In genomic region chr2:130910931-130911330, GRCh38 we compare ENCODE assay signal across 14 cellular contexts.
DNase-seq lines count a peak whose midpoint lies in the region; TF ChIP-seq lines count a peak whose summit lies in the region.
"Had no signal": no experiment of that assay in that cellular context is flagged by ENCODE, and none has a peak within 500 bp of the region (broad histone marks: within the 10 kb centered on the region; RNA-seq: fewer than 3 reads in every experiment).

No MANE protein-coding gene starts in this region.

- peak overlapping the region; percentile 11 for H3K23ac ChIP-seq in neuronal stem cell (ENCODE audit: low read depth, low read length, poor library complexity)

- DNase-seq in neuronal stem cell (ENCODE audit: low spot score) (no peak), NCI-H128 (lab: John Stamatoyannopoulos, UW; ENCODE audit: unreplicated experiment) (no peak), LoVo (ENCODE audit: low spot score) (no peak)
- DNase-seq in activated CD8-positive, alpha-beta memory T cell treated with anti-CD3 and anti-CD28 coated beads, Interleukin-2, amount 50 U/mL, for 4 hours, result no peak
- DNase-seq: BE2C; CD4-positive, alpha-beta memory T cell; DMS153; EL; GOT3; H9 had no signal

- TF ChIP-seq CTCF in VCaP (conservative IDR thresholded peaks at IDR 0.05), result no peak

- H3K27ac ChIP-seq in VCaP, result 0 out of 2 replicates have a peak overlapping the region, but pooled peaks have one; percentile 20
- peak overlapping the region; percentile 81 to 92 for H3K27ac ChIP-seq in esophagus (ENCODE audit: low read depth in 2 of 2, low read length in 1 of 2)
- no peak overlapping the region for H3K27ac ChIP-seq in neuronal stem cell (replicated peaks; ENCODE audit: low read length)
- H3K27ac ChIP-seq: A549, C4-2B had no signal

- no peak overlapping the region for H4K8ac ChIP-seq in neuronal stem cell (ENCODE audit: low read depth, low read length)

- H3K4me1 ChIP-seq in esophagus (ENCODE audit: control insufficient read depth in 2 of 2, insufficient read depth in 2 of 2, low read length in 1 of 2), result peaks cover 2 to 32% of the 10 kb centered on the region in 2 donors
- H3K4me1 ChIP-seq in neuronal stem cell (ENCODE audit: control insufficient read depth in 2 of 2, insufficient read depth in 1 of 2, low read depth in 1 of 2, low read length in 2 of 2), result peaks cover 0 to 12% of the 10 kb centered on the region in 2 donors
- H3K4me1 ChIP-seq: A549, BE2C had no signal

- H2AFZ ChIP-seq in neuronal stem cell (ENCODE audit: low read length), result no peak overlapping the region

- no peak overlapping the region for H3K14ac ChIP-seq in neuronal stem cell (ENCODE audit: low read length)

- no peak overlapping the region for H3K4ac ChIP-seq in neuronal stem cell (ENCODE audit: low read length)

- H3K36me3 ChIP-seq in esophagus (ENCODE audit: control insufficient read depth in 2 of 2, insufficient read depth in 2 of 2, low read length in 1 of 2) (peaks cover 0 to 12% of the 10 kb centered on the region in 2 donors), neuronal stem cell (replicated peaks in 1 of 2; ENCODE audit: control insufficient read depth in 2 of 2, insufficient read depth in 2 of 2, low read length in 2 of 2) (peaks cover 0 to 2% of the 10 kb centered on the region in 2 donors)
- H3K36me3 ChIP-seq: BE2C had no signal

- WGBS in esophagus, 2 donors, result 53 to 66% methylated on average over 6 of the region's 6 CpGs
- no CpG with 5 or more reads among the region's 6 CpGs for WGBS in neuronal stem cell (ENCODE audit: extremely low coverage in 2 of 2, insufficient read length in 2 of 2, insufficient replicate concordance in 1 of 2), 2 donors

- peak overlapping the region; percentile 35 for H3K18ac ChIP-seq in neuronal stem cell (ENCODE audit: low read length)

- no peaks in the 10 kb centered on the region for H3K27me3 ChIP-seq in esophagus (ENCODE audit: control insufficient read depth in 1 of 2, insufficient read depth in 2 of 2, low read length in 2 of 2)
- H3K27me3 ChIP-seq in neuronal stem cell (ENCODE audit: control insufficient read depth in 3 of 3, insufficient read depth in 3 of 3, low read depth in 1 of 3, low read length in 3 of 3), result no peaks in the 10 kb centered on the region
- H3K27me3 ChIP-seq: BE2C had no signal

- H4K91ac ChIP-seq in neuronal stem cell (ENCODE audit: low read depth, low read length, poor library complexity), result no peak overlapping the region

- H2BK5ac ChIP-seq in neuronal stem cell (ENCODE audit: low read length), result no peak overlapping the region

- H3K4me2 ChIP-seq in neuronal stem cell (ENCODE audit: insufficient read depth, low read length, poor library complexity, severe bottlenecking), result no peak overlapping the region
- H3K4me2 ChIP-seq: A549 had no signal

- H3K9ac ChIP-seq in neuronal stem cell (ENCODE audit: low read depth, low read length, poor library complexity), result peak overlapping the region; percentile 61

- H3K4me3 ChIP-seq in esophagus (ENCODE audit: low read depth in 1 of 2, low read length in 2 of 2) (no peak overlapping the region), neuronal stem cell (ENCODE audit: low read length in 2 of 2) (no peak overlapping the region)
- H3K4me3 ChIP-seq: A549 had no signal

- no peaks in the 10 kb centered on the region for H3K9me3 ChIP-seq in esophagus (ENCODE audit: control insufficient read depth in 2 of 2, insufficient read depth in 1 of 2, low read depth in 1 of 2, low read length in 1 of 2)
- peaks cover 0 to 9% of the 10 kb centered on the region in 2 donors for H3K9me3 ChIP-seq in neuronal stem cell (replicated peaks in 1 of 2; ENCODE audit: control insufficient read depth in 2 of 2, insufficient read depth in 1 of 2, low read depth in 1 of 2, low read length in 2 of 2)
- H3K9me3 ChIP-seq: BE2C had no signal

- H2BK12ac ChIP-seq in neuronal stem cell (ENCODE audit: low read length), result no peak overlapping the region

- no peak overlapping the region for H2BK15ac ChIP-seq in neuronal stem cell (ENCODE audit: low read length)

- no peaks in the 10 kb centered on the region for H3K79me1 ChIP-seq in neuronal stem cell (ENCODE audit: low read depth, low read length)

- no peak overlapping the region for H2BK120ac ChIP-seq in neuronal stem cell (ENCODE audit: low read depth, low read length)

- no peak overlapping the region for H2AK5ac ChIP-seq in neuronal stem cell (ENCODE audit: low read depth, low read length)
